In genomic region chr13:27953671-27954405, GRCh38 we compare ENCODE assay signal across 8 cellular contexts. TPM values are rescaled to one million over a fixed set of nuclear protein-coding genes. Genes with fewer than 3 reads are reported as not detected.
A peak's percentile ranks its signal among the peaks of the same experiment; 100 is the strongest.
DNase-seq lines count a peak whose midpoint lies in the region; TF ChIP-seq lines count a peak whose summit lies in the region.

No MANE protein-coding gene starts in this region.

- CTCF ChIA-PET in HEK293T (lab: Yijun Ruan, JAX) = interaction anchor here (0.6 to 3.0 kb wide), 21 partner anchors 11 to 592 kb away, joined by 3 to 41 read pairs (median 5); partner anchors contain the start of gene PDX1

- no peaks in the 10 kb centered on the region for H3K36me3 ChIP-seq in WERI-Rb-1

- peaks cover 24% of the 10 kb centered on the region for H3K9me3 ChIP-seq in WERI-Rb-1 (ENCODE audit: severe bottlenecking)

- peak overlapping the region; percentile 45 for H3K4me3 ChIP-seq in GM12875 (ENCODE audit: low read depth, low read length)
- H3K4me3 ChIP-seq in WERI-Rb-1 (ENCODE audit: low read depth, low read length) = peak overlapping the region; percentile 37

- TF ChIP-seq CTCF in GM12875 (IDR thresholded peaks at IDR 0.05; ENCODE audit: borderline replicate concordance, insufficient read depth, low read depth, low read length) (peak; percentile 99), WERI-Rb-1 (IDR thresholded peaks at IDR 0.05; ENCODE audit: low read depth, low read length) (peak; percentile 96)

- H3K27me3 ChIP-seq in WERI-Rb-1 (ENCODE audit: insufficient read depth, low read depth, severe bottlenecking) = peaks cover 97% of the 10 kb centered on the region

- POLR2A ChIA-PET in HEK293T (lab: Yijun Ruan, JAX) = interaction anchor here (0.8 to 1.8 kb wide), 6 partner anchors 14 to 127 kb away, joined by 3 to 10 read pairs (median 3); partner anchors contain the start of genes CDX2 and PDX1

- H3K27ac ChIP-seq in WERI-Rb-1 = peak overlapping the region; percentile 23

- DNase-seq in HEK293T (ENCODE audit: extremely low spot score) = peak; percentile 87
- DNase-seq in NCI-H1092 treated with DMSO at 0.1 percent for 48 hours (lab: John Stamatoyannopoulos, UW) = peak; percentile 89
- DNase-seq in WERI-Rb-1 = peak; percentile 87
- peak; percentile 57 for DNase-seq in cerebellum (ENCODE audit: low spot score)
- peak; percentile 93 for DNase-seq in left kidney (ENCODE audit: low read depth, low spot score)
- DNase-seq in stimulated activated CD4-positive, alpha-beta T cell treated with anti-CD3 and anti-CD28 coated beads, Interleukin-2, amount 100 ng/mL, for 24 hours = peak; percentile 71 to 82
- DNase-seq in 8988T = no peak

TF ChIP-seq in HEK293T, 16 proteins besides CTCF, POLR2A, EP300 and RAD21:
- TF ChIP-seq TARDBP (IDR thresholded peaks at IDR 0.05) (no peak), FOXM1 (IDR thresholded peaks at IDR 0.05; ENCODE audit: borderline replicate concordance) (peak; percentile 51; the same call in 1 of the 2 replicates), ARNT (IDR thresholded peaks at IDR 0.05) (no peak)
TF ChIP-seq in HEK293T: peak in this region for 1.

RNA-seq across cellular contexts. Expression of gene CDX2, which starts 15.3 kb away (rescaled TPM):
- total RNA-seq in cerebellum = not detected

RNA-seq across cellular contexts. Expression of gene PDX1, which starts 34.0 kb away (rescaled TPM):
- not detected for total RNA-seq in cerebellum

RNA-seq across cellular contexts. Expression of gene URAD, which starts 34.7 kb away (rescaled TPM):
- total RNA-seq in cerebellum = not detected
